Comparison of ENCODE assay signal across 8 cellular contexts in the genomic region with DNA sequence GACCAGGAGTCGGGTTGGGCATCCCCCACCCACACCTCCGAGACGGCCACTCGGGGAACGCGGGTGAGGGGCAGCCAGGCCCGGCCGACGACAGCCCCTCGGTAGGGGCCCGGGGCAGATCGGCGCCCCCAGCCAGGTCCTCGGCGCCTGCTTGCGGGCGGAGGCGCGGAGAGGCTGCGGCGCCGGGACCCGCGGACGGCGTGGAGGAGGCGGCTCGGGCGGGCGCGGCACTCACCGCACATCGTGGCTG. TPM values are rescaled to one million over a fixed set of nuclear protein-coding genes. Genes with fewer than 3 reads are reported as not detected.
A peak's percentile ranks its signal among the peaks of the same experiment; 100 is the strongest.
DNase-seq lines count a peak whose midpoint lies in the region; ATAC-seq and TF ChIP-seq lines count a peak whose summit lies in the region.

No MANE protein-coding gene starts in this region.

- ATAC-seq in GM19438 (IDR thresholded peaks at IDR 0.05; ENCODE audit: low read depth, unreplicated experiment) (peak; percentile 22), HG03521 (IDR thresholded peaks at IDR 0.05; ENCODE audit: unreplicated experiment) (peak; percentile 7), GM21737 (IDR thresholded peaks at IDR 0.05; ENCODE audit: unreplicated experiment) (no peak)

- H3K9me3 ChIP-seq in fibroblast of lung (ENCODE audit: control insufficient read depth, insufficient read depth, low read depth, low read length) (no peaks in the 10 kb centered on the region), sigmoid colon (no peaks in the 10 kb centered on the region)

- H3K79me2 ChIP-seq in fibroblast of lung (ENCODE audit: control insufficient read depth, insufficient read depth, low read length): peaks cover 3% of the 10 kb centered on the region

- H4K20me1 ChIP-seq in fibroblast of lung (ENCODE audit: control insufficient read depth, extremely low read depth, insufficient read depth, low read length): no peaks in the 10 kb centered on the region

- H3K9ac ChIP-seq in fibroblast of lung (ENCODE audit: insufficient read depth, low read length): peak overlapping the region; percentile 50

- H3K4me2 ChIP-seq in fibroblast of lung (ENCODE audit: extremely low read depth, insufficient read depth, low read length): peak overlapping the region; percentile 59

- peak overlapping the region; percentile 33 for H2AFZ ChIP-seq in fibroblast of lung (ENCODE audit: low read length)

- intact Hi-C loops in sigmoid colon (cut with DNase I): loop anchor here (1.0 to 5.0 kb wide), 2 partner anchors 61 to 144 kb away; partner anchors contain the start of gene MAPK9

- TF ChIP-seq POLR2A in sigmoid colon (IDR thresholded peaks at IDR 0.05): no peak

- peak overlapping the region; percentile 55 to 78 (median 66) for H3K4me3 ChIP-seq in fibroblast of lung (replicated peaks in 1 of 4; ENCODE audit: control extremely low read depth in 1 of 4, insufficient read depth in 1 of 4, low read depth in 3 of 4, low read length in 4 of 4)
- peak overlapping the region; percentile 49 to 85 (median 65) for H3K4me3 ChIP-seq in sigmoid colon

- no peak for DNase-seq in fibroblast of lung (ENCODE audit: low read depth in 2 of 2)
- peak; percentile 70 for DNase-seq in sigmoid colon
- no peak for DNase-seq in NCI-H1105 (lab: John Stamatoyannopoulos, UW)
- no peak for DNase-seq in NCI-H2227 treated with DMSO at 0.1 percent for 48 hours (lab: John Stamatoyannopoulos, UW)
- no peak for DNase-seq in cerebellar nuclear complex (lab: John Stamatoyannopoulos, UW)

- H3K36me3 ChIP-seq in fibroblast of lung (ENCODE audit: control insufficient read depth, insufficient read depth, low read length) (no peaks in the 10 kb centered on the region), sigmoid colon (no peaks in the 10 kb centered on the region)

- no peak for TF ChIP-seq EP300 in sigmoid colon (IDR thresholded peaks at IDR 0.05)

- H3K27ac ChIP-seq in fibroblast of lung (ENCODE audit: insufficient read depth, low read length) (peak overlapping the region; percentile 20), sigmoid colon (peak overlapping the region; percentile 75 to 80 (median 77))

- H3K27me3 ChIP-seq in fibroblast of lung (ENCODE audit: control insufficient read depth, insufficient read depth, low read length): peaks cover 9% of the 10 kb centered on the region
- peaks cover 0 to 21% (median 5%) of the 10 kb centered on the region in 3 donors for H3K27me3 ChIP-seq in sigmoid colon

- TF ChIP-seq CTCF in fibroblast of lung (conservative IDR thresholded peaks at IDR 0.05 in 1 of 2, IDR thresholded peaks at IDR 0.05 in 1 of 2; ENCODE audit: low read depth in 1 of 2, low read length in 2 of 2) (no peak), sigmoid colon (IDR thresholded peaks at IDR 0.05) (no peak)

- 1 to 2% methylated on average over 33 of the region's 33 CpGs for WGBS in sigmoid colon, 2 donors

- H3K4me1 ChIP-seq in fibroblast of lung (ENCODE audit: control insufficient read depth, extremely low read depth, insufficient read depth, low read length) (no peaks in the 10 kb centered on the region), sigmoid colon (peaks cover 0 to 31% (median 23%) of the 10 kb centered on the region in 4 donors)

RNA-seq across cellular contexts. Expression of gene GFPT2, which starts 0.2 kb away (rescaled TPM):
- total RNA-seq in fibroblast of lung (19.3 and 26.7 TPM in 2 replicates), sigmoid colon (10 to 100 TPM; 16.1 to 42.7 (median 21.7) TPM)
- polyA plus RNA-seq in fibroblast of lung (6.1 and 24.7 TPM in 2 replicates), sigmoid colon (1 to 10 TPM; 1.2 to 6.6 (median 3.6) TPM)
- 4.5 and 19.0 TPM in 2 replicates for polyA plus RNA-seq in fibroblast of lung (2012)
- polyA minus RNA-seq in fibroblast of lung (ENCODE audit: low replicate concordance): 10.3 and 33.5 TPM in 2 replicates
